Comparison of ENCODE assay signal across 7 cellular contexts in genomic region chr10:9331583-9332008, GRCh38.
DNase-seq lines count a peak whose midpoint lies in the region; ATAC-seq and TF ChIP-seq lines count a peak whose summit lies in the region.

No MANE protein-coding gene starts in this region.

- H3K27ac ChIP-seq in VCaP (no peak overlapping the region), cardiac muscle cell (no peak overlapping the region), sigmoid colon (no peak overlapping the region)

- peak; percentile 8 for DNase-seq in GM04503 (ENCODE audit: low read depth)
- DNase-seq in LHCN-M2 (ENCODE audit: low read depth) = peak; percentile 43
- peak; percentile 73 to 81 for DNase-seq in cardiac muscle cell (ENCODE audit: low read depth in 1 of 2, low spot score in 1 of 2)
- no peak for DNase-seq in sigmoid colon
- no peak for DNase-seq in UCSD-AML1 (lab: John Stamatoyannopoulos, UW; ENCODE audit: unreplicated experiment)

- TF ChIP-seq EP300 in sigmoid colon (IDR thresholded peaks at IDR 0.05) = no peak

- TF ChIP-seq CTCF in VCaP (conservative IDR thresholded peaks at IDR 0.05) (peak; percentile 93), cardiac muscle cell (IDR thresholded peaks at IDR 0.05; ENCODE audit: low read depth, low read length) (peak; percentile 70), sigmoid colon (IDR thresholded peaks at IDR 0.05) (peak; percentile 28 to 90 (median 62))

- intact Hi-C loops in sigmoid colon (cut with DNase I) = loop anchor here (5.0 kb wide), 1 partner anchor 1706 kb away; no protein-coding TSS in a partner anchor

- no peak for TF ChIP-seq POLR2A in sigmoid colon (IDR thresholded peaks at IDR 0.05)

- H3K9me3 ChIP-seq in cardiac muscle cell (ENCODE audit: low read depth) (no peaks in the 10 kb centered on the region), sigmoid colon (no peaks in the 10 kb centered on the region)

- H3K27me3 ChIP-seq in cardiac muscle cell = no peaks in the 10 kb centered on the region
- H3K27me3 ChIP-seq in sigmoid colon = no peaks in the 10 kb centered on the region

- H3K4me1 ChIP-seq in cardiac muscle cell (ENCODE audit: low read depth) (peaks cover 4% of the 10 kb centered on the region), sigmoid colon (peaks cover 0 to 5% (median 0%) of the 10 kb centered on the region in 4 donors)

- 14 to 25% methylated on average over 3 of the region's 3 CpGs for WGBS in sigmoid colon, 2 donors

- peak; percentile 82 for ATAC-seq in GM21390 (IDR thresholded peaks at IDR 0.05; ENCODE audit: unreplicated experiment)

- H3K36me3 ChIP-seq in cardiac muscle cell (no peaks in the 10 kb centered on the region), sigmoid colon (no peaks in the 10 kb centered on the region)

- no peak overlapping the region for H3K4me3 ChIP-seq in cardiac muscle cell
- no peak overlapping the region for H3K4me3 ChIP-seq in sigmoid colon

Comparison
In these comparisons a context has a peak if more than half of its experiments do, and no peak if none do; other contexts are left out.
1. DNase-seq: peak in GM04503 (single experiment), LHCN-M2 (single experiment) and cardiac muscle cell (2 of 2); none in sigmoid colon (single experiment) and UCSD-AML1 (single experiment).
2. Peak in every context shown above with its lines, with median percentiles within 50 percentile points of each other: CTCF ChIP-seq.